ENCODE assay signal across 11 cellular contexts in the genomic region with DNA sequence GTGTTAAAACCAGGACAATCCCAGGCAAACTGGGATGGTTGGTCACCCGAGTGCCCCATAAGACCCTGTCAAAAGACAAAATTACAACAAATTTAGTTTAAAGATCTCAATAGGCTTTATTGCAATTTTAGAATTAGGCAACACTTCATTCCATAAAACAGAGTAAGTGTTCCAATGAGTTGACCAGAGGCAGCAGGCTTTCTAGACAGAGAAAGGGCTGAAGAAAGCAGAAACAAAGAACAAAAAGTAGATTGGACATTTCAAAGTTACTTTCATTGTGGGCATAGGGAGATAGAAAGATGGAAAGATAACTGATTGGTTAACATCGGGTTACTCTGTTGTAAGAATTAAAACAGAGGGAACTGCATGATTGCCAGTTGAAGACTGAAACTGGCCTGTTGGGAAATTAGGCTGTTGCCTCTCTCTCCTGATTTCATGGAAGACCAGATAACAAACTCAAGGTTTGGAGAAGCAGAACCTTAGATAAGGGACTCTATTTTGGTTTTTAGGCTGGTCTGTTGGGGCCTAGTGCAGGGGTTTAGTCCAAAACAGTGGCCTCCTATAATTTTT. TPM values are rescaled to one million over a fixed set of nuclear protein-coding genes. Genes with fewer than 3 reads are reported as not detected.
DNase-seq lines count a peak whose midpoint lies in the region; ATAC-seq and TF ChIP-seq lines count a peak whose summit lies in the region.
"Had no signal": no experiment of that assay in that cellular context is flagged by ENCODE, and none has a peak within 500 bp of the region (broad histone marks: within the 10 kb centered on the region; RNA-seq: fewer than 3 reads in every experiment).

No MANE protein-coding gene starts in this region.

- peaks cover 2% of the 10 kb centered on the region for H3K27me3 Mint-ChIP-seq in activated naive CD8-positive, alpha-beta T cell treated with anti-CD3 and anti-CD28 coated beads, Interleukin-2, amount 10 ng/mL, durations not matched to agents 7 days and 5 days
- H3K27me3 Mint-ChIP-seq in activated naive CD8-positive, alpha-beta T cell treated with anti-CD3 and anti-CD28 coated beads for 36 hours: peaks cover 19% of the 10 kb centered on the region
- H3K27me3 Mint-ChIP-seq in activated naive CD8-positive, alpha-beta T cell treated with anti-CD3 and anti-CD28 coated beads, Interleukin-2, amount 50 U/mL, for 24 hours: peaks cover 8% of the 10 kb centered on the region

- ATAC-seq in activated naive CD8-positive, alpha-beta T cell treated with anti-CD3 and anti-CD28 coated beads, Interleukin-2, amount 10 ng/mL, durations not matched to agents 7 days and 5 days (ENCODE audit: low read depth): no peak
- ATAC-seq in activated naive CD8-positive, alpha-beta T cell treated with anti-CD3 and anti-CD28 coated beads, Interleukin-2, amount 50 U/mL, for 24 hours: no peak

- in situ Hi-C loops in transverse colon (cut with MboI; ENCODE audit: low pct_ligation_motif_present in 1 of 4, low pct_unique_long_range_greater_than_20kb in 1 of 4, low sequenced_read_pairs in 3 of 4): no loop called here

- WGBS in transverse colon (ENCODE audit: low coverage in 1 of 2), 2 donors: 80 to 85% methylated on average over 1 to 2 of the region's 2 CpGs

- H3K27ac ChIP-seq in mucosa of rectum (ENCODE audit: low read depth in 2 of 2, low read length in 2 of 2): peak overlapping the region; percentile 9 to 59
- peak overlapping the region; percentile 52 to 70 (median 62) for H3K27ac ChIP-seq in transverse colon

- no peak overlapping the region for H3K9ac ChIP-seq in mucosa of rectum (ENCODE audit: low read depth in 1 of 2, low read length in 2 of 2)

- no peak overlapping the region for H3K4me3 Mint-ChIP-seq in activated naive CD8-positive, alpha-beta T cell treated with anti-CD3 and anti-CD28 coated beads, Interleukin-2, amount 10 ng/mL, durations not matched to agents 7 days and 5 days
- no peak overlapping the region for H3K4me3 Mint-ChIP-seq in activated naive CD8-positive, alpha-beta T cell treated with anti-CD3 and anti-CD28 coated beads for 36 hours
- no peak overlapping the region for H3K4me3 Mint-ChIP-seq in activated naive CD8-positive, alpha-beta T cell treated with anti-CD3 and anti-CD28 coated beads, Interleukin-2, amount 50 U/mL, for 24 hours

- no peak for TF ChIP-seq CTCF in transverse colon (IDR thresholded peaks at IDR 0.05)

- TF ChIP-seq POLR2A in transverse colon (IDR thresholded peaks at IDR 0.05): no peak

- H3K27me3 ChIP-seq in mucosa of rectum (ENCODE audit: control insufficient read depth in 2 of 2, insufficient read depth in 2 of 2, low read length in 2 of 2): no peaks in the 10 kb centered on the region
- no peaks in the 10 kb centered on the region for H3K27me3 ChIP-seq in transverse colon
- H3K27me3 ChIP-seq: MG63 had no signal

- no peaks in the 10 kb centered on the region for H3K9me3 ChIP-seq in mucosa of rectum (ENCODE audit: control insufficient read depth in 2 of 2, low read length in 2 of 2)
- no peaks in the 10 kb centered on the region for H3K9me3 ChIP-seq in transverse colon
- H3K9me3 ChIP-seq: MG63 had no signal

- peaks cover 2% of the 10 kb centered on the region for H3K9me3 Mint-ChIP-seq in activated naive CD8-positive, alpha-beta T cell treated with anti-CD3 and anti-CD28 coated beads, Interleukin-2, amount 10 ng/mL, durations not matched to agents 7 days and 5 days
- H3K9me3 Mint-ChIP-seq in activated naive CD8-positive, alpha-beta T cell treated with anti-CD3 and anti-CD28 coated beads for 36 hours: no peaks in the 10 kb centered on the region
- H3K9me3 Mint-ChIP-seq in activated naive CD8-positive, alpha-beta T cell treated with anti-CD3 and anti-CD28 coated beads, Interleukin-2, amount 50 U/mL, for 24 hours: no peaks in the 10 kb centered on the region

- peaks cover 0 to 2% of the 10 kb centered on the region in 2 donors for H3K4me1 ChIP-seq in mucosa of rectum (ENCODE audit: control insufficient read depth in 2 of 2, insufficient read depth in 2 of 2, low read length in 2 of 2)
- peaks cover 0 to 29% (median 4%) of the 10 kb centered on the region in 4 donors for H3K4me1 ChIP-seq in transverse colon

- no peak for TF ChIP-seq EP300 in transverse colon (IDR thresholded peaks at IDR 0.05; ENCODE audit: low read depth)

- POLR2A ChIA-PET in activated naive CD8-positive, alpha-beta T cell treated with anti-CD3 and anti-CD28 coated beads, Interleukin-2, amount 10 ng/mL, durations not matched to agents 7 days and 5 days (lab: Charles Lee): interaction anchor here (1.0 kb wide), 1 partner anchor 35 kb away, joined by 3 read pairs; no protein-coding TSS in a partner anchor

- H3K4me1 Mint-ChIP-seq in activated naive CD8-positive, alpha-beta T cell treated with anti-CD3 and anti-CD28 coated beads, Interleukin-2, amount 10 ng/mL, durations not matched to agents 7 days and 5 days: peaks cover 53% of the 10 kb centered on the region
- peaks cover 11% of the 10 kb centered on the region for H3K4me1 Mint-ChIP-seq in activated naive CD8-positive, alpha-beta T cell treated with anti-CD3 and anti-CD28 coated beads for 36 hours
- peaks cover 44% of the 10 kb centered on the region for H3K4me1 Mint-ChIP-seq in activated naive CD8-positive, alpha-beta T cell treated with anti-CD3 and anti-CD28 coated beads, Interleukin-2, amount 50 U/mL, for 24 hours

- H3K4me3 ChIP-seq in mucosa of rectum (ENCODE audit: low read length in 2 of 2) (no peak overlapping the region), transverse colon (no peak overlapping the region)
- H3K4me3 ChIP-seq: MG63 had no signal

- H3K36me3 ChIP-seq in mucosa of rectum (ENCODE audit: control insufficient read depth in 2 of 2, insufficient read depth in 2 of 2, low read length in 2 of 2) (no peaks in the 10 kb centered on the region), transverse colon (no peaks in the 10 kb centered on the region)
- H3K36me3 ChIP-seq: MG63 had no signal

- intact Hi-C loops in transverse colon (cut with DNase I; ENCODE audit: low total_unique reads): no loop called here

- no peak for DNase-seq in activated naive CD8-positive, alpha-beta T cell treated with anti-CD3 and anti-CD28 coated beads, Interleukin-2, amount 10 ng/mL, durations not matched to agents 7 days and 5 days
- DNase-seq in activated naive CD8-positive, alpha-beta T cell treated with anti-CD3 and anti-CD28 coated beads for 36 hours: no peak
- DNase-seq in activated naive CD8-positive, alpha-beta T cell treated with anti-CD3 and anti-CD28 coated beads, Interleukin-2, amount 50 U/mL, for 24 hours: no peak
- DNase-seq in transverse colon (no peak), H4 (ENCODE audit: low spot score) (no peak), mucosa of gallbladder (ENCODE audit: low spot score) (no peak)
- DNase-seq in activated effector memory CD4-positive, alpha-beta T cell treated with anti-CD3 and anti-CD28 coated beads, Interleukin-2, amount 50 U/mL, for 16 hours: no peak
- DNase-seq: DMS79, MG63 had no signal

- peaks cover 26% of the 10 kb centered on the region for H3K36me3 Mint-ChIP-seq in activated naive CD8-positive, alpha-beta T cell treated with anti-CD3 and anti-CD28 coated beads, Interleukin-2, amount 10 ng/mL, durations not matched to agents 7 days and 5 days
- H3K36me3 Mint-ChIP-seq in activated naive CD8-positive, alpha-beta T cell treated with anti-CD3 and anti-CD28 coated beads for 36 hours: no peaks in the 10 kb centered on the region
- H3K36me3 Mint-ChIP-seq in activated naive CD8-positive, alpha-beta T cell treated with anti-CD3 and anti-CD28 coated beads, Interleukin-2, amount 50 U/mL, for 24 hours (ENCODE audit: low read depth): no peaks in the 10 kb centered on the region

- H3K27ac Mint-ChIP-seq in activated naive CD8-positive, alpha-beta T cell treated with anti-CD3 and anti-CD28 coated beads, Interleukin-2, amount 10 ng/mL, durations not matched to agents 7 days and 5 days: peak overlapping the region; percentile 77
- no peak overlapping the region for H3K27ac Mint-ChIP-seq in activated naive CD8-positive, alpha-beta T cell treated with anti-CD3 and anti-CD28 coated beads for 36 hours
- peak overlapping the region; percentile 66 for H3K27ac Mint-ChIP-seq in activated naive CD8-positive, alpha-beta T cell treated with anti-CD3 and anti-CD28 coated beads, Interleukin-2, amount 50 U/mL, for 24 hours

RNA-seq across cellular contexts. Expression of a gene that starts 36.3 kb away (rescaled TPM):
- 10 to 100 TPM; 10.9 to 11.6 TPM for total RNA-seq in activated naive CD8-positive, alpha-beta T cell treated with anti-CD3 and anti-CD28 coated beads, Interleukin-2, amount 10 ng/mL, durations not matched to agents 7 days and 5 days
- under 1 TPM; 0.64 to 0.99 TPM for total RNA-seq in activated naive CD8-positive, alpha-beta T cell treated with anti-CD3 and anti-CD28 coated beads for 36 hours
- 10 to 100 TPM in 2 of 4 donors, 1 to 10 TPM in 2; 5.1 to 35.6 (median 11.0) TPM for total RNA-seq in transverse colon
- 0.12 TPM in 1 of 2 replicates, not detected in the other for total RNA-seq in H4 (2014; rRNA removed; shearing (Covaris generic))
- 68.3 TPM for total RNA-seq in mucosa of gallbladder
- total RNA-seq: NCI-H460 had no signal
